8 cellular contexts compared by ENCODE assay signal in genomic region chr17:68455756-68456528, GRCh38. TPM values are rescaled to one million over a fixed set of nuclear protein-coding genes. Genes with fewer than 3 reads are reported as not detected.
DNase-seq lines count a peak whose midpoint lies in the region; ATAC-seq and TF ChIP-seq lines count a peak whose summit lies in the region.

No MANE protein-coding gene starts in this region.

- no peaks in the 10 kb centered on the region for H3K9me3 Mint-ChIP-seq in IgD-negative memory B cell

- peaks cover 0 to 49% (median 9%) of the 10 kb centered on the region in 3 donors for H3K4me1 ChIP-seq in gastroesophageal sphincter

- peak; percentile 14 for ATAC-seq in gastroesophageal sphincter

- H3K4me3 Mint-ChIP-seq in IgD-negative memory B cell = peak overlapping the region; percentile 86 to 95 (median 90)

- POLR2A ChIA-PET in HEK293T (lab: Yijun Ruan, JAX) = interaction anchor here (1.1 to 4.1 kb wide), 4 partner anchors 9 to 207 kb away, joined by 3 to 19 read pairs (median 6); partner anchors contain the start of gene AMZ2

- TF ChIP-seq POLR2A in gastroesophageal sphincter (IDR thresholded peaks at IDR 0.05) = no peak

- H3K36me3 ChIP-seq in WERI-Rb-1 (no peaks in the 10 kb centered on the region), gastroesophageal sphincter (peaks cover 0 to 22% of the 10 kb centered on the region in 2 donors)

- H3K9me3 ChIP-seq in WERI-Rb-1 (ENCODE audit: severe bottlenecking) = no peaks in the 10 kb centered on the region
- H3K9me3 ChIP-seq in gastroesophageal sphincter = no peaks in the 10 kb centered on the region

- no peak for TF ChIP-seq CTCF in WERI-Rb-1 (IDR thresholded peaks at IDR 0.05; ENCODE audit: low read depth, low read length)
- no peak for TF ChIP-seq CTCF in gastroesophageal sphincter (IDR thresholded peaks at IDR 0.05)
- TF ChIP-seq CTCF in retinal pigment epithelial cell (conservative IDR thresholded peaks at IDR 0.05; ENCODE audit: low read depth, low read length) = no peak

- H3K36me3 Mint-ChIP-seq in IgD-negative memory B cell = no peaks in the 10 kb centered on the region

- H3K27ac Mint-ChIP-seq in IgD-negative memory B cell = peak overlapping the region; percentile 63 to 87 (median 81)

- CTCF ChIA-PET in HEK293T (lab: Yijun Ruan, JAX) = no interaction called here

- DNase-seq in COR-L47 (lab: John Stamatoyannopoulos, UW) (peak; percentile 83), WERI-Rb-1 (no peak), retinal pigment epithelial cell (ENCODE audit: low read depth) (no peak), posterior vena cava (ENCODE audit: low spot score) (no peak), HEK293T (ENCODE audit: extremely low spot score) (no peak)
- DNase-seq in activated CD8-positive, alpha-beta memory T cell treated with anti-CD3 and anti-CD28 coated beads, Interleukin-2, amount 50 U/mL, for 48 hours = no peak

- peaks cover 13 to 21% (median 14%) of the 10 kb centered on the region in 3 donors for H3K4me1 Mint-ChIP-seq in IgD-negative memory B cell

- H3K27me3 Mint-ChIP-seq in IgD-negative memory B cell = no peaks in the 10 kb centered on the region

- no peak for TF ChIP-seq EP300 in gastroesophageal sphincter (IDR thresholded peaks at IDR 0.05)

- H3K27me3 ChIP-seq in WERI-Rb-1 (ENCODE audit: insufficient read depth, low read depth, severe bottlenecking) = no peaks in the 10 kb centered on the region
- H3K27me3 ChIP-seq in gastroesophageal sphincter = no peaks in the 10 kb centered on the region

- intact Hi-C loops in posterior vena cava (cut with DNase I) = no loop called here

- H3K4me3 ChIP-seq in WERI-Rb-1 (ENCODE audit: low read depth, low read length) (peak overlapping the region; percentile 67), gastroesophageal sphincter (peak overlapping the region; percentile 59 to 92), retinal pigment epithelial cell (ENCODE audit: low read length) (peak overlapping the region; percentile 82)

- H3K27ac ChIP-seq in WERI-Rb-1 (no peak overlapping the region), gastroesophageal sphincter (peak overlapping the region; percentile 88 to 99 (median 95))

- 36 to 44% methylated on average over 6 to 10 of the region's 10 CpGs for WGBS in gastroesophageal sphincter (ENCODE audit: low coverage in 1 of 2), 2 donors

TF ChIP-seq in HEK293T, 16 proteins besides CTCF, POLR2A, EP300 and RAD21:
- TF ChIP-seq CTBP1 (IDR thresholded peaks at IDR 0.05; ENCODE audit: borderline replicate concordance) (no peak), FOXM1 (IDR thresholded peaks at IDR 0.05; ENCODE audit: borderline replicate concordance) (no peak), TARDBP (IDR thresholded peaks at IDR 0.05) (no peak), SP1 (IDR thresholded peaks at IDR 0.05) (no peak), ZNF384 (IDR thresholded peaks at IDR 0.05) (no peak), FOXK2 (IDR thresholded peaks at IDR 0.05) (no peak), LEF1 (IDR thresholded peaks at IDR 0.05; ENCODE audit: borderline replicate concordance) (no peak), ARNT (IDR thresholded peaks at IDR 0.05) (no peak), HDGF (IDR thresholded peaks at IDR 0.05; ENCODE audit: borderline replicate concordance) (no peak), NFRKB (IDR thresholded peaks at IDR 0.05) (no peak), L3MBTL2 (conservative IDR thresholded peaks at IDR 0.05) (no peak), SUZ12 (IDR thresholded peaks at IDR 0.05) (no peak), FOXA1 (IDR thresholded peaks at IDR 0.05) (no peak), ELF4 (IDR thresholded peaks at IDR 0.05) (no peak), BHLHE40 (IDR thresholded peaks at IDR 0.05; ENCODE audit: borderline replicate concordance) (no peak), PKNOX1 (IDR thresholded peaks at IDR 0.05) (no peak)

RNA-seq across cellular contexts. Expression of gene WIPI1, which starts 1.4 kb away (rescaled TPM):
- polyA plus RNA-seq in IgD-negative memory B cell = 6.7 TPM
- total RNA-seq in gastroesophageal sphincter (10 to 100 TPM; 22.9 to 53.2 (median 45.0) TPM), posterior vena cava (10 to 100 TPM; 50.3 to 54.1 TPM)

RNA-seq across cellular contexts. Expression of gene PRKAR1A, which starts 56.3 kb away (rescaled TPM):
- 175 TPM for polyA plus RNA-seq in IgD-negative memory B cell
- total RNA-seq in gastroesophageal sphincter (100 to 1,000 TPM; 267 to 390 (median 347) TPM), posterior vena cava (100 to 1,000 TPM; 236 to 271 TPM)
